Comparison of ENCODE assay signal across 18 cellular contexts in genomic region chr13:46185634-46186033, GRCh38. TPM values are rescaled to one million over a fixed set of nuclear protein-coding genes. Genes with fewer than 3 reads are reported as not detected.
DNase-seq lines count a peak whose midpoint lies in the region; ATAC-seq and TF ChIP-seq lines count a peak whose summit lies in the region.
"Had no signal": no experiment of that assay in that cellular context is flagged by ENCODE, and none has a peak within 500 bp of the region (broad histone marks: within the 10 kb centered on the region; RNA-seq: fewer than 3 reads in every experiment).

No MANE protein-coding gene starts in this region.

- no peak for ATAC-seq in T-cell (replicated peaks in 1 of 4)
- no peak for ATAC-seq in central memory CD8-positive, alpha-beta T cell (replicated peaks; ENCODE audit: extremely low read depth, poor library complexity, severe bottlenecking)
- no peak for ATAC-seq in stimulated activated effector memory CD8-positive, alpha-beta T cell treated with anti-CD3 and anti-CD28 coated beads, Interleukin-12 subunit alpha, Interleukin-12 subunit beta, amount 100 ng/mL, for 72 hours
- ATAC-seq in GM19324 (IDR thresholded peaks at IDR 0.05; ENCODE audit: low FRiP score, unreplicated experiment) = no peak
- ATAC-seq: HepG2 had no signal

- TF ChIP-seq CTCF in prostate gland (IDR thresholded peaks at IDR 0.05) = no peak

- no peak overlapping the region for H3K4me3 Mint-ChIP-seq in activated CD4-positive, alpha-beta T cell treated with anti-CD3 and anti-CD28 coated beads, Interleukin-2, amount 10 ng/mL, durations not matched to agents 7 days and 5 days
- H3K4me3 Mint-ChIP-seq in T-cell = no peak overlapping the region
- no peak overlapping the region for H3K4me3 Mint-ChIP-seq in central memory CD8-positive, alpha-beta T cell
- no peak overlapping the region for H3K4me3 Mint-ChIP-seq in stimulated activated effector memory CD8-positive, alpha-beta T cell treated with anti-CD3 and anti-CD28 coated beads, Interleukin-12 subunit alpha, Interleukin-12 subunit beta, amount 100 ng/mL, for 72 hours
- H3K4me3 Mint-ChIP-seq: B cell had no signal

- intact Hi-C loops in prostate gland (cut with DNase I) = no loop called here

- H3K27ac Mint-ChIP-seq in activated CD4-positive, alpha-beta T cell treated with anti-CD3 and anti-CD28 coated beads, Interleukin-2, amount 10 ng/mL, durations not matched to agents 7 days and 5 days = peak overlapping the region; percentile 98
- peak overlapping the region; percentile 86 to 93 for H3K27ac Mint-ChIP-seq in T-cell
- peak overlapping the region; percentile 98 for H3K27ac Mint-ChIP-seq in central memory CD8-positive, alpha-beta T cell (ENCODE audit: low read depth)
- H3K27ac Mint-ChIP-seq in stimulated activated effector memory CD8-positive, alpha-beta T cell treated with anti-CD3 and anti-CD28 coated beads, Interleukin-12 subunit alpha, Interleukin-12 subunit beta, amount 100 ng/mL, for 72 hours = peak overlapping the region; percentile 77

- H3K9me3 ChIP-seq in prostate gland = no peaks in the 10 kb centered on the region

- no peak for TF ChIP-seq POLR2A in prostate gland (IDR thresholded peaks at IDR 0.05)

- H3K9me3 Mint-ChIP-seq in activated CD4-positive, alpha-beta T cell treated with anti-CD3 and anti-CD28 coated beads, Interleukin-2, amount 10 ng/mL, durations not matched to agents 7 days and 5 days = no peaks in the 10 kb centered on the region
- no peaks in the 10 kb centered on the region for H3K9me3 Mint-ChIP-seq in T-cell
- no peaks in the 10 kb centered on the region for H3K9me3 Mint-ChIP-seq in central memory CD8-positive, alpha-beta T cell
- no peaks in the 10 kb centered on the region for H3K9me3 Mint-ChIP-seq in stimulated activated effector memory CD8-positive, alpha-beta T cell treated with anti-CD3 and anti-CD28 coated beads, Interleukin-12 subunit alpha, Interleukin-12 subunit beta, amount 100 ng/mL, for 72 hours

- POLR2A ChIA-PET in activated CD4-positive, alpha-beta T cell treated with anti-CD3 and anti-CD28 coated beads, Interleukin-2, amount 10 ng/mL, durations not matched to agents 7 days and 5 days (lab: Charles Lee) = no interaction called here
- POLR2A ChIA-PET in T-cell (lab: Charles Lee) = interaction anchor here in 1 of 2 donors (1.0 kb wide), 1 partner anchor 18 kb away, joined by 3 read pairs; no protein-coding TSS in a partner anchor

- WGBS in prostate gland = 96% methylated on average over 4 of the region's 4 CpGs

- peaks cover 38% of the 10 kb centered on the region for H3K4me1 Mint-ChIP-seq in activated CD4-positive, alpha-beta T cell treated with anti-CD3 and anti-CD28 coated beads, Interleukin-2, amount 10 ng/mL, durations not matched to agents 7 days and 5 days
- H3K4me1 Mint-ChIP-seq in T-cell = peaks cover 36 to 41% (median 36%) of the 10 kb centered on the region in 3 donors
- H3K4me1 Mint-ChIP-seq in central memory CD8-positive, alpha-beta T cell = peaks cover 47% of the 10 kb centered on the region
- peaks cover 33% of the 10 kb centered on the region for H3K4me1 Mint-ChIP-seq in stimulated activated effector memory CD8-positive, alpha-beta T cell treated with anti-CD3 and anti-CD28 coated beads, Interleukin-12 subunit alpha, Interleukin-12 subunit beta, amount 100 ng/mL, for 72 hours

- no peaks in the 10 kb centered on the region for H3K36me3 ChIP-seq in prostate gland

- no peak overlapping the region for H3K4me3 ChIP-seq in prostate gland

- CTCF ChIA-PET in activated CD4-positive, alpha-beta T cell treated with anti-CD3 and anti-CD28 coated beads, Interleukin-2, amount 10 ng/mL, durations not matched to agents 7 days and 5 days (lab: Charles Lee) = interaction anchor here (0.9 to 1.8 kb wide), 4 partner anchors 9 to 79 kb away, joined by 3 to 5 read pairs (median 4); no protein-coding TSS in a partner anchor
- CTCF ChIA-PET in T-cell (lab: Charles Lee) = interaction anchor here (0.6 to 2.6 kb wide), 7 partner anchors 11 to 753 kb away, joined by 3 to 7 read pairs (median 4); no protein-coding TSS in a partner anchor

- no peaks in the 10 kb centered on the region for H3K4me1 ChIP-seq in prostate gland (replicated peaks)

- H3K27ac ChIP-seq in prostate gland = no peak overlapping the region

- no peaks in the 10 kb centered on the region for H3K27me3 ChIP-seq in prostate gland (replicated peaks; ENCODE audit: insufficient read depth)

- DNase-seq in activated CD4-positive, alpha-beta T cell treated with anti-CD3 and anti-CD28 coated beads, Interleukin-2, amount 10 ng/mL, durations not matched to agents 7 days and 5 days = no peak
- DNase-seq in activated CD4-positive, alpha-beta T cell treated with anti-CD3 and anti-CD28 coated beads for 4 hours = no peak
- DNase-seq in T-cell = no peak
- no peak for DNase-seq in central memory CD8-positive, alpha-beta T cell (ENCODE audit: low spot score in 2 of 2)
- DNase-seq in stimulated activated effector memory CD8-positive, alpha-beta T cell treated with anti-CD3 and anti-CD28 coated beads, Interleukin-12 subunit alpha, Interleukin-12 subunit beta, amount 100 ng/mL, for 72 hours (ENCODE audit: low spot score in 2 of 2) = no peak
- DNase-seq in OCI-M1 (lab: John Stamatoyannopoulos, UW) = no peak
- DNase-seq in prostate gland (ENCODE audit: low spot score) = no peak
- DNase-seq: DMS53, KG1, NCI-H1694 treated with DMSO at 0.1 percent for 48 hours, NCI-H510A treated with DMSO at 0.1 percent for 48 hours, NCI-H774, Right ventricle myocardium superior had no signal

- peaks cover 13% of the 10 kb centered on the region for H3K36me3 Mint-ChIP-seq in activated CD4-positive, alpha-beta T cell treated with anti-CD3 and anti-CD28 coated beads, Interleukin-2, amount 10 ng/mL, durations not matched to agents 7 days and 5 days (ENCODE audit: low read depth)
- H3K36me3 Mint-ChIP-seq in T-cell = no peaks in the 10 kb centered on the region
- H3K36me3 Mint-ChIP-seq in central memory CD8-positive, alpha-beta T cell (ENCODE audit: insufficient read depth) = peaks cover 16% of the 10 kb centered on the region
- H3K36me3 Mint-ChIP-seq in stimulated activated effector memory CD8-positive, alpha-beta T cell treated with anti-CD3 and anti-CD28 coated beads, Interleukin-12 subunit alpha, Interleukin-12 subunit beta, amount 100 ng/mL, for 72 hours = peaks cover 20% of the 10 kb centered on the region

- no peaks in the 10 kb centered on the region for H3K27me3 Mint-ChIP-seq in activated CD4-positive, alpha-beta T cell treated with anti-CD3 and anti-CD28 coated beads, Interleukin-2, amount 10 ng/mL, durations not matched to agents 7 days and 5 days
- no peaks in the 10 kb centered on the region for H3K27me3 Mint-ChIP-seq in T-cell
- no peaks in the 10 kb centered on the region for H3K27me3 Mint-ChIP-seq in central memory CD8-positive, alpha-beta T cell
- H3K27me3 Mint-ChIP-seq: B cell had no signal

RNA-seq across cellular contexts. Expression of gene LCP1, which starts 3.7 kb away (rescaled TPM):
- 1,000 to 10,000 TPM; 1,260 to 1,323 TPM for total RNA-seq in activated CD4-positive, alpha-beta T cell treated with anti-CD3 and anti-CD28 coated beads, Interleukin-2, amount 10 ng/mL, durations not matched to agents 7 days and 5 days
- total RNA-seq in T-cell (100 to 1,000 TPM; 338 to 574 (median 413) TPM), prostate gland (100 to 1,000 TPM in 1 of 2 donors, 10 to 100 TPM in 1; 58.1 to 177 TPM)

RNA-seq across cellular contexts. Expression of gene LRRC63, which starts 26.1 kb away (rescaled TPM):
- 1 to 10 TPM; 1.0 to 1.5 TPM for total RNA-seq in activated CD4-positive, alpha-beta T cell treated with anti-CD3 and anti-CD28 coated beads, Interleukin-2, amount 10 ng/mL, durations not matched to agents 7 days and 5 days
- total RNA-seq in T-cell = under 1 TPM; 0.43 to 0.82 (median 0.54) TPM
- total RNA-seq in prostate gland = 1 to 10 TPM; 1.0 to 1.7 TPM
- total RNA-seq: H1, HepG2, OCI-LY7, Right ventricle myocardium superior had no signal
